Comparison of ENCODE assay signal across 1 cellular context in genomic region chr19:34269081-34269480, GRCh38.
TF ChIP-seq lines count a peak whose summit lies in the region.

No MANE protein-coding gene starts in this region.

TF ChIP-seq in IMR-90, 13 proteins besides CTCF, POLR2A, EP300 and RAD21:
- no peak for TF ChIP-seq USF2 (IDR thresholded peaks at IDR 0.05; ENCODE audit: low read depth, low read length)
- no peak for TF ChIP-seq NFE2L2 (IDR thresholded peaks at IDR 0.05; ENCODE audit: low read depth, low read length)
- no peak for TF ChIP-seq MAZ (IDR thresholded peaks at IDR 0.05; ENCODE audit: borderline replicate concordance, low read depth, low read length)
- TF ChIP-seq ELK1 (IDR thresholded peaks at IDR 0.05; ENCODE audit: borderline replicate concordance, low read depth, low read length), result no peak
- TF ChIP-seq BHLHE40 (IDR thresholded peaks at IDR 0.05; ENCODE audit: low read depth, low read length), result no peak
- TF ChIP-seq MXI1 (IDR thresholded peaks at IDR 0.05; ENCODE audit: borderline replicate concordance, low read depth, low read length), result no peak
- no peak for TF ChIP-seq CHD1 (IDR thresholded peaks at IDR 0.05; ENCODE audit: low read depth, low read length)
- TF ChIP-seq SMC3 (IDR thresholded peaks at IDR 0.05; ENCODE audit: low read depth, low read length), result no peak
- TF ChIP-seq FOS (IDR thresholded peaks at IDR 0.05; ENCODE audit: low read depth, low read length), result no peak
- no peak for TF ChIP-seq RFX5 (IDR thresholded peaks at IDR 0.05; ENCODE audit: low read depth, low read length)
- no peak for TF ChIP-seq MAFK (IDR thresholded peaks at IDR 0.05; ENCODE audit: low read depth, low read length)
- TF ChIP-seq RCOR1 (IDR thresholded peaks at IDR 0.05; ENCODE audit: insufficient replicate concordance, low read length), result no peak
- TF ChIP-seq CEBPB (IDR thresholded peaks at IDR 0.05; ENCODE audit: low read depth, low read length), result no peak
